18 cellular contexts compared by ENCODE assay signal in the genomic region with DNA sequence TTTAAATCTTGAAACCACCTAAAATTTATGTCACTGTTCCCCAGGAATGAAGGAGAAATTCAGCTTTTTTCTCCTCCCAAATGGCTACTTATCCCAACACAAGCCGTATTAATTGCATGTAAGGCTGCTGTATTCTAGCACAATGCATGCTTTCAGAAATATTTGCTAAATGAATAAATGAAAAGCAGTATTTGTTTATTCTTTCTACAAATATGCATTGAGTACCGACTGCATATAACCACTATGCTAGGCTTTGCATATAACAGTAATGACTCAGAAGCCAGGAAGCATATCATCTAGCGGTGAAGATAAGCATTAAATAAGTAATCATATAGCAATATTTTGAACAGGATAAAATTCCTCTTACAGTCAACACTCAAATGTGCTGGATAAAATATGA.
DNase-seq lines count a peak whose midpoint lies in the region; ATAC-seq and TF ChIP-seq lines count a peak whose summit lies in the region.
"Had no signal": no experiment of that assay in that cellular context is flagged by ENCODE, and none has a peak within 500 bp of the region (broad histone marks: within the 10 kb centered on the region; RNA-seq: fewer than 3 reads in every experiment).

No MANE protein-coding gene starts in this region.

- H3K9ac ChIP-seq in adipocyte (ENCODE audit: low read length), result no peak overlapping the region

- H3F3A ChIP-seq in DOHH2 (ENCODE audit: control insufficient read depth, insufficient read depth), result peaks cover 28% of the 10 kb centered on the region

- ATAC-seq in HG03469 (IDR thresholded peaks at IDR 0.05; ENCODE audit: unreplicated experiment) (peak; percentile 33), HG03095 (IDR thresholded peaks at IDR 0.05; ENCODE audit: unreplicated experiment) (no peak)
- ATAC-seq: right cardiac atrium had no signal

- H3K79me2 ChIP-seq in DOHH2 (ENCODE audit: control insufficient read depth, low read length), result peaks cover 35% of the 10 kb centered on the region

- DNase-seq in adipocyte (ENCODE audit: low read depth), result peak; percentile 69
- DNase-seq in foreskin melanocyte, result peak; percentile 86
- DNase-seq in NCI-H1930 (lab: John Stamatoyannopoulos, UW), result no peak
- DNase-seq in RWPE1 (ENCODE audit: low spot score), result no peak
- no peak for DNase-seq in activated effector memory CD4-positive, alpha-beta T cell treated with Interleukin-2 at 50 U/mL for 16 hours
- DNase-seq: activated CD4-positive, CD25-positive, alpha-beta regulatory T cell; activated naive CD4-positive, alpha-beta T cell treated with anti-CD3 and anti-CD28 coated beads for 36 hours; Caco-2; caudate nucleus; immature natural killer cell; KG1; NCI-H1417; NCI-H345; OCI-M1; right cardiac atrium had no signal

- H3K4me2 ChIP-seq in DOHH2 (ENCODE audit: low read length), result peak overlapping the region; percentile 63

- H4K20me1 ChIP-seq in DOHH2 (ENCODE audit: control insufficient read depth, insufficient read depth, low read depth, low read length), result no peaks in the 10 kb centered on the region

- H3K4me1 ChIP-seq in DOHH2 (ENCODE audit: control insufficient read depth, low read length) (peaks cover 42% of the 10 kb centered on the region), adipocyte (ENCODE audit: control insufficient read depth, insufficient read depth, low read length) (peaks cover 22% of the 10 kb centered on the region)

- H3K27me3 ChIP-seq in DOHH2 (ENCODE audit: control insufficient read depth, low read length), result no peaks in the 10 kb centered on the region
- no peaks in the 10 kb centered on the region for H3K27me3 ChIP-seq in adipocyte (replicated peaks; ENCODE audit: control insufficient read depth, insufficient read depth, low read length)

- peak overlapping the region; percentile 53 for H3K4me3 ChIP-seq in DOHH2 (ENCODE audit: low read length)
- no peak overlapping the region for H3K4me3 ChIP-seq in adipocyte (ENCODE audit: low read length)

- H3K9me2 ChIP-seq in DOHH2 (replicated peaks; ENCODE audit: control insufficient read depth, low read length), result no peaks in the 10 kb centered on the region

- CTCF ChIA-PET in RWPE1 (lab: Yijun Ruan, JAX), result interaction anchor here (0.6 kb wide), 1 partner anchor 82 kb away, joined by 3 read pairs; no protein-coding TSS in a partner anchor

- peaks cover 3% of the 10 kb centered on the region for H3K36me3 ChIP-seq in DOHH2 (ENCODE audit: control insufficient read depth, low read length)
- H3K36me3 ChIP-seq in adipocyte (ENCODE audit: control insufficient read depth, insufficient read depth, low read length, severe bottlenecking), result no peaks in the 10 kb centered on the region

- POLR2A ChIA-PET in RWPE1 (lab: Yijun Ruan, JAX; ENCODE audit: low non-redundant PET), result no interaction called here

- H3K9me3 ChIP-seq in DOHH2 (ENCODE audit: control insufficient read depth, insufficient read depth, low read length) (no peaks in the 10 kb centered on the region), adipocyte (ENCODE audit: control insufficient read depth, low read length) (no peaks in the 10 kb centered on the region)
- H3K9me3 ChIP-seq: Caco-2 had no signal

- TF ChIP-seq CTCF in DOHH2 (IDR thresholded peaks at IDR 0.05; ENCODE audit: low read depth, low read length, poor library complexity, severe bottlenecking), result no peak
- TF ChIP-seq CTCF in RWPE1 (conservative IDR thresholded peaks at IDR 0.05; ENCODE audit: low read depth), result no peak

- H3K27ac ChIP-seq in DOHH2 (ENCODE audit: low read depth, low read length) (peak overlapping the region; percentile 88), RWPE1 (no peak overlapping the region)

Comparison
In these comparisons a context has a peak if more than half of its experiments do, and no peak if none do; other contexts are left out.
1. DNase-seq: peak in adipocyte (single experiment) and foreskin melanocyte (single experiment); none in NCI-H1930 (0 of 2), RWPE1 (single experiment) and activated effector memory CD4-positive, alpha-beta T cell treated with Interleukin-2 at 50 U/mL for 16 hours (single experiment).